7 cellular contexts compared by ENCODE assay signal in genomic region chr1:151255381-151255780, GRCh38. TPM values are rescaled to one million over a fixed set of nuclear protein-coding genes. Genes with fewer than 3 reads are reported as not detected.
DNase-seq lines count a peak whose midpoint lies in the region; ATAC-seq and TF ChIP-seq lines count a peak whose summit lies in the region.

No MANE protein-coding gene starts in this region.

- ATAC-seq in GM18520 (IDR thresholded peaks at IDR 0.05; ENCODE audit: unreplicated experiment), result peak; percentile 2
- ATAC-seq in SK-N-SH treated with all-trans-retinoic acid at 6 μM for 48 hours, result peak; percentile 4; the same call in 2 of the 3 replicates
- no peak for ATAC-seq in foreskin keratinocyte
- ATAC-seq in HG02623 (IDR thresholded peaks at IDR 0.05; ENCODE audit: unreplicated experiment), result no peak

- H3K36me3 ChIP-seq in skeletal muscle tissue (ENCODE audit: control insufficient read depth in 3 of 3, insufficient read depth in 3 of 3, low read length in 3 of 3), result peaks cover 0 to 1% (median 0%) of the 10 kb centered on the region in 3 donors

- DNase-seq in foreskin keratinocyte (peak in 1 of 2 donors; percentile 23), G401 (ENCODE audit: low spot score) (no peak), NCI-H1105 (lab: John Stamatoyannopoulos, UW) (no peak)

- in situ Hi-C loops in G401 (cut with HindIII; ENCODE audit: low sequenced_read_pairs), result no loop called here

- H3K4me3 ChIP-seq in skeletal muscle tissue (ENCODE audit: low read length in 3 of 3), result peak overlapping the region; percentile 78 to 97 (median 82)

- H3K27ac ChIP-seq in foreskin keratinocyte (peak overlapping the region; percentile 80), skeletal muscle tissue (ENCODE audit: low read depth, low read length) (peak overlapping the region; percentile 90)

- no peaks in the 10 kb centered on the region for H3K27me3 ChIP-seq in foreskin keratinocyte
- H3K27me3 ChIP-seq in skeletal muscle tissue (ENCODE audit: control insufficient read depth in 3 of 3, insufficient read depth in 3 of 3, low read length in 3 of 3), result no peaks in the 10 kb centered on the region

- no peaks in the 10 kb centered on the region for H3K9me3 ChIP-seq in skeletal muscle tissue (ENCODE audit: control insufficient read depth in 3 of 3, low read length in 3 of 3)

- peak overlapping the region; percentile 90 to 96 (median 92) for H3K9ac ChIP-seq in skeletal muscle tissue (ENCODE audit: low read depth in 1 of 3, low read length in 3 of 3)

- no peak for TF ChIP-seq CTCF in foreskin keratinocyte (conservative IDR thresholded peaks at IDR 0.05)

- H3K4me1 ChIP-seq in foreskin keratinocyte, result no peaks in the 10 kb centered on the region
- H3K4me1 ChIP-seq in skeletal muscle tissue (ENCODE audit: control insufficient read depth in 3 of 3, insufficient read depth in 3 of 3, low read length in 3 of 3), result peaks cover 7 to 22% (median 11%) of the 10 kb centered on the region in 3 donors

TF ChIP-seq in SK-N-SH treated with all-trans-retinoic acid at 6 μM for 48 hours, 23 proteins besides CTCF, POLR2A, EP300 and RAD21:
- TF ChIP-seq RARB (CRISPR knock-in tag; IDR thresholded peaks at IDR 0.05) (no peak), ISL1 (CRISPR knock-in tag; IDR thresholded peaks at IDR 0.05) (no peak), TCF4 (CRISPR knock-in tag; IDR thresholded peaks at IDR 0.05; ENCODE audit: borderline replicate concordance) (no peak), ZFP30 (CRISPR knock-in tag; IDR thresholded peaks at IDR 0.05) (no peak), BACH2 (CRISPR knock-in tag; IDR thresholded peaks at IDR 0.05; ENCODE audit: borderline replicate concordance) (no peak), SNAI2 (CRISPR knock-in tag; IDR thresholded peaks at IDR 0.05) (no peak), POU6F1 (CRISPR knock-in tag; IDR thresholded peaks at IDR 0.05; ENCODE audit: borderline replicate concordance, low read depth) (no peak), ZNF70 (CRISPR knock-in tag; IDR thresholded peaks at IDR 0.05) (no peak), PPARA (CRISPR knock-in tag; IDR thresholded peaks at IDR 0.05; ENCODE audit: borderline replicate concordance) (no peak), TOX (CRISPR knock-in tag; IDR thresholded peaks at IDR 0.05; ENCODE audit: borderline replicate concordance) (no peak), ZNF8 (CRISPR knock-in tag; IDR thresholded peaks at IDR 0.05) (no peak), CREB5 (CRISPR knock-in tag; IDR thresholded peaks at IDR 0.05; ENCODE audit: low read depth) (no peak), CSDC2 (CRISPR knock-in tag; IDR thresholded peaks at IDR 0.05) (no peak), ARNTL (CRISPR knock-in tag; IDR thresholded peaks at IDR 0.05; ENCODE audit: borderline replicate concordance, low read depth) (no peak), CSRNP3 (CRISPR knock-in tag; IDR thresholded peaks at IDR 0.05) (no peak), ESRRG (CRISPR knock-in tag; IDR thresholded peaks at IDR 0.05) (no peak), TSHZ2 (CRISPR knock-in tag; IDR thresholded peaks at IDR 0.05) (no peak), GLIS3 (CRISPR knock-in tag; IDR thresholded peaks at IDR 0.05) (no peak), ZC3H10 (CRISPR knock-in tag; IDR thresholded peaks at IDR 0.05) (no peak)

RNA-seq across cellular contexts. Expression of gene PSMD4, which starts 0.8 kb away (rescaled TPM):
- total RNA-seq in foreskin keratinocyte (216 and 258 TPM in 2 replicates), skeletal muscle tissue (145 TPM)
- polyA plus RNA-seq in foreskin keratinocyte, result 229 TPM in 2 replicates
- total RNA-seq in G401 (2014; rRNA removed; shearing (Covaris generic)), result 242 and 285 TPM in 2 replicates

RNA-seq across cellular contexts. Expression of gene ZNF687, which starts 26.7 kb away (rescaled TPM):
- total RNA-seq in foreskin keratinocyte, result 14.4 and 17.6 TPM in 2 replicates
- polyA plus RNA-seq in foreskin keratinocyte, result 8.6 and 9.7 TPM in 2 replicates
- 5.7 TPM for total RNA-seq in skeletal muscle tissue
- total RNA-seq in G401 (2014; rRNA removed; shearing (Covaris generic)), result 14.6 and 20.3 TPM in 2 replicates

RNA-seq across cellular contexts. Expression of gene PIP5K1A, which starts 57.0 kb away (rescaled TPM):
- total RNA-seq in foreskin keratinocyte, result 59.0 and 65.8 TPM in 2 replicates
- polyA plus RNA-seq in foreskin keratinocyte, result 22.1 and 30.8 TPM in 2 replicates
- 51.7 TPM for total RNA-seq in skeletal muscle tissue
- 39.1 and 60.1 TPM in 2 replicates for total RNA-seq in G401 (2014; rRNA removed; shearing (Covaris generic))

Comparison
In these comparisons a context has a peak if more than half of its experiments do, and no peak if none do; other contexts are left out.
1. ATAC-seq: peak in GM18520 (single experiment) and SK-N-SH treated with all-trans-retinoic acid at 6 μM for 48 hours (single experiment); none in foreskin keratinocyte (single experiment) and HG02623 (single experiment).